Comparison of ENCODE assay signal across 20 cellular contexts in genomic region chr9:16782490-16782889, GRCh38.
A peak's percentile ranks its signal among the peaks of the same experiment; 100 is the strongest.
DNase-seq lines count a peak whose midpoint lies in the region; ATAC-seq, FAIRE-seq and TF ChIP-seq lines count a peak whose summit lies in the region.
"Had no signal": no experiment of that assay in that cellular context is flagged by ENCODE, and none has a peak within 500 bp of the region (broad histone marks: within the 10 kb centered on the region; RNA-seq: fewer than 3 reads in every experiment).

No MANE protein-coding gene starts in this region.

- H3K27me3 Mint-ChIP-seq in immature natural killer cell (ENCODE audit: low read depth in 3 of 3), result no peaks in the 10 kb centered on the region
- H3K27me3 Mint-ChIP-seq in natural killer cell treated with Interleukin-12 subunit alpha and Interleukin-12 subunit beta and Interleukin-15 and Interleukin-18, amount 100 ng/mL, for 72 hours, result no peaks in the 10 kb centered on the region
- H3K27me3 Mint-ChIP-seq: CD4-positive, alpha-beta memory T cell had no signal

- H2AFZ ChIP-seq in IMR-90 (replicated peaks; ENCODE audit: low read length, poor library complexity) (no peak overlapping the region), GM12878 (ENCODE audit: control insufficient read depth, low read depth, low read length) (no peak overlapping the region)
- H2AFZ ChIP-seq: GM23338 had no signal

- RAD21 ChIA-PET in GM12878 (lab: Charles Lee; ENCODE audit: unreplicated experiment), result no interaction called here

- no peak overlapping the region for H2BK20ac ChIP-seq in IMR-90 (ENCODE audit: low read depth, low read length)

- peak overlapping the region; percentile 3 to 54 (median 41) for H3K4me3 Mint-ChIP-seq in immature natural killer cell
- H3K4me3 Mint-ChIP-seq in natural killer cell treated with Interleukin-12 subunit alpha and Interleukin-12 subunit beta and Interleukin-15 and Interleukin-18, amount 100 ng/mL, for 72 hours, result peak overlapping the region; percentile 12
- H3K4me3 Mint-ChIP-seq: CD4-positive, alpha-beta memory T cell; GM23338; H9 had no signal

- no peak overlapping the region for H3K56ac ChIP-seq in IMR-90 (ENCODE audit: extremely low read depth, insufficient read depth, low read length)

- no peak for ATAC-seq in IMR-90 (ENCODE audit: low read depth)
- ATAC-seq in GM12878, result peak; percentile 49
- ATAC-seq in natural killer cell treated with Interleukin-12 subunit alpha and Interleukin-12 subunit beta and Interleukin-15 and Interleukin-18, amount 100 ng/mL, for 72 hours, result peak in 1 of 2 donors; percentile 64
- ATAC-seq in GM19035 (IDR thresholded peaks at IDR 0.05; ENCODE audit: unreplicated experiment), result no peak
- no peak for ATAC-seq in HG03378 (IDR thresholded peaks at IDR 0.05; ENCODE audit: unreplicated experiment)
- no peak for ATAC-seq in HG02938 (IDR thresholded peaks at IDR 0.05; ENCODE audit: unreplicated experiment)
- ATAC-seq: GM23338, HCT116 had no signal

- H3K27ac ChIP-seq in IMR-90 (ENCODE audit: insufficient read depth, low read length) (peak overlapping the region; percentile 12; the same call in 1 of the 2 replicates), GM12878 (ENCODE audit: control insufficient read depth, insufficient read depth) (no peak overlapping the region), kidney (ENCODE audit: low read depth in 2 of 2, low read length in 2 of 2) (no peak overlapping the region)

- H4K8ac ChIP-seq in IMR-90 (ENCODE audit: low read depth in 2 of 2, low read length in 2 of 2), result no peak overlapping the region

- H3K9ac ChIP-seq in IMR-90 (ENCODE audit: low read depth, low read length) (no peak overlapping the region), GM12878 (ENCODE audit: control insufficient read depth, insufficient read depth, low read length) (no peak overlapping the region), kidney (ENCODE audit: low read length in 2 of 2) (no peak overlapping the region)

- no peak overlapping the region for H3K18ac ChIP-seq in IMR-90 (ENCODE audit: low read depth, low read length)

- H3K27ac Mint-ChIP-seq in immature natural killer cell, result peak overlapping the region in 5 of 6 donors; percentile 2 to 49 (median 23)
- H3K27ac Mint-ChIP-seq in natural killer cell treated with Interleukin-12 subunit alpha and Interleukin-12 subunit beta and Interleukin-15 and Interleukin-18, amount 100 ng/mL, for 72 hours, result peak overlapping the region in 1 of 2 donors; percentile 61
- H3K27ac Mint-ChIP-seq: CD4-positive, alpha-beta memory T cell; GM23338 had no signal

- peaks cover 3 to 5% (median 4%) of the 10 kb centered on the region in 3 donors for H3K36me3 Mint-ChIP-seq in immature natural killer cell
- no peaks in the 10 kb centered on the region for H3K36me3 Mint-ChIP-seq in natural killer cell treated with Interleukin-12 subunit alpha and Interleukin-12 subunit beta and Interleukin-15 and Interleukin-18, amount 100 ng/mL, for 72 hours
- H3K36me3 Mint-ChIP-seq: CD4-positive, alpha-beta memory T cell had no signal

- H3K9me1 ChIP-seq in IMR-90 (ENCODE audit: insufficient read depth, low read length), result 0 out of 2 replicates have a peak, but pooled peaks cover 2% of the 10 kb centered on the region

- peaks cover 38 to 53% of the 10 kb centered on the region in 2 donors for H3K4me1 Mint-ChIP-seq in immature natural killer cell
- H3K4me1 Mint-ChIP-seq in natural killer cell treated with Interleukin-12 subunit alpha and Interleukin-12 subunit beta and Interleukin-15 and Interleukin-18, amount 100 ng/mL, for 72 hours (ENCODE audit: low read depth in 2 of 2), result peaks cover 20 to 31% of the 10 kb centered on the region in 2 donors
- H3K4me1 Mint-ChIP-seq: CD4-positive, alpha-beta memory T cell had no signal

- POLR2A ChIA-PET in IMR-90 (lab: Charles Lee; ENCODE audit: unreplicated experiment) (no interaction called here), GM12878 (lab: Charles Lee) (no interaction called here)

- no peak overlapping the region for H2BK120ac ChIP-seq in IMR-90 (ENCODE audit: low read depth, low read length)

- H3K27me3 ChIP-seq in IMR-90 (ENCODE audit: control insufficient read depth, insufficient read depth, low read length), result no peaks in the 10 kb centered on the region
- no peaks in the 10 kb centered on the region for H3K27me3 ChIP-seq in GM12878 (replicated peaks in 1 of 2; ENCODE audit: control insufficient read depth in 2 of 2, insufficient read depth in 2 of 2, low read length in 1 of 2)

- peak overlapping the region; percentile 12 for H4K5ac ChIP-seq in IMR-90 (ENCODE audit: low read depth, low read length)

- H2BK15ac ChIP-seq in IMR-90 (ENCODE audit: low read depth, low read length), result no peak overlapping the region

- WGBS in IMR-90 (ENCODE audit: extremely low coverage in 2 of 2, insufficient read length in 1 of 2), 2 experiments, result no CpG with 5 or more reads among the region's 3 CpGs
- 17% methylated on average over 3 of the region's 3 CpGs for WGBS in GM12878 (ENCODE audit: insufficient coverage, insufficient replicate concordance, low lambda C conversion rate, missing lambda C conversion rate)

- peaks cover 1% of the 10 kb centered on the region; the same call in 1 of the 2 replicates for H3K36me3 ChIP-seq in IMR-90 (ENCODE audit: control insufficient read depth, insufficient read depth, low read length)
- no peaks in the 10 kb centered on the region for H3K36me3 ChIP-seq in GM12878 (ENCODE audit: control insufficient read depth in 2 of 2, insufficient read depth in 2 of 2, low read length in 1 of 2)
- no peaks in the 10 kb centered on the region for H3K36me3 ChIP-seq in kidney (ENCODE audit: control insufficient read depth in 1 of 2, insufficient read depth in 2 of 2, low read length in 2 of 2)

- H3K79me1 ChIP-seq in IMR-90 (ENCODE audit: low read depth in 1 of 2, low read length in 2 of 2), result peaks cover 21 to 46% of the 10 kb centered on the region in 2 experiments

- in situ Hi-C loops in IMR-90 (cut with MboI; ENCODE audit: low sequenced_read_pairs) (no loop called here), GM12878 (cut with MboI) (no loop called here)

- no peaks in the 10 kb centered on the region for H3K9me3 ChIP-seq in IMR-90 (ENCODE audit: control insufficient read depth, insufficient read depth, low read length)
- H3K9me3 ChIP-seq in GM12878 (replicated peaks; ENCODE audit: control insufficient read depth, insufficient read depth, low read length), result no peaks in the 10 kb centered on the region
- H3K9me3 ChIP-seq in kidney (ENCODE audit: control insufficient read depth in 1 of 2, low read length in 2 of 2), result no peaks in the 10 kb centered on the region

- no peak overlapping the region for H2BK5ac ChIP-seq in IMR-90 (ENCODE audit: low read depth, low read length, poor library complexity, severe bottlenecking)

- SMC1A ChIA-PET in GM12878 (lab: Charles Lee; ENCODE audit: uncharacterized antibody, unreplicated experiment), result no interaction called here

- H3K9me3 Mint-ChIP-seq in immature natural killer cell, result no peaks in the 10 kb centered on the region
- H3K9me3 Mint-ChIP-seq in natural killer cell treated with Interleukin-12 subunit alpha and Interleukin-12 subunit beta and Interleukin-15 and Interleukin-18, amount 100 ng/mL, for 72 hours, result no peaks in the 10 kb centered on the region
- H3K9me3 Mint-ChIP-seq: GM23338, H9 had no signal

- no peak for TF ChIP-seq POLR2A in IMR-90 (IDR thresholded peaks at IDR 0.05; ENCODE audit: low read depth, low read length)
- no peak for TF ChIP-seq POLR2A in GM12878 (IDR thresholded peaks at IDR 0.05; ENCODE audit: low read depth, low read length)

- H3K4ac ChIP-seq in IMR-90 (ENCODE audit: low read depth, low read length), result no peak overlapping the region

- no peak overlapping the region; the same call in 1 of the 2 replicates for H3K14ac ChIP-seq in IMR-90 (replicated peaks; ENCODE audit: low read depth, low read length)

- H3K79me2 ChIP-seq in GM12878 (ENCODE audit: control insufficient read depth, insufficient read depth, low read length), result no peaks in the 10 kb centered on the region

- H3K4me1 ChIP-seq in IMR-90 (ENCODE audit: control insufficient read depth, insufficient read depth, low read length) (peaks cover 5% of the 10 kb centered on the region), GM12878 (ENCODE audit: control insufficient read depth, insufficient read depth, low read length) (no peaks in the 10 kb centered on the region), kidney (ENCODE audit: control insufficient read depth in 1 of 2, insufficient read depth in 1 of 2, low read depth in 1 of 2, low read length in 2 of 2) (no peaks in the 10 kb centered on the region)

- no peak for TF ChIP-seq EP300 in GM12878 (IDR thresholded peaks at IDR 0.05; ENCODE audit: borderline replicate concordance in 1 of 2, control insufficient read depth in 1 of 2, low read depth in 2 of 2, low read length in 2 of 2)

- H4K91ac ChIP-seq in IMR-90 (ENCODE audit: insufficient read depth, low read depth, low read length), result no peak overlapping the region

- H2AK5ac ChIP-seq in IMR-90 (ENCODE audit: low read depth, low read length), result no peak overlapping the region

- H3K4me2 ChIP-seq in IMR-90 (ENCODE audit: low read depth, low read length) (no peak overlapping the region), GM12878 (ENCODE audit: control insufficient read depth, insufficient read depth) (no peak overlapping the region)
- H3K4me2 ChIP-seq: GM23338 had no signal

- CTCF ChIA-PET in IMR-90 (lab: Yijun Ruan, JAX) (no interaction called here), GM12878 (lab: Yijun Ruan, JAX) (no interaction called here)

- H4K20me1 ChIP-seq in IMR-90 (ENCODE audit: insufficient read depth, low read length) (peaks cover 3% of the 10 kb centered on the region; the same call in 1 of the 2 replicates), GM12878 (ENCODE audit: control insufficient read depth, insufficient read depth) (no peaks in the 10 kb centered on the region)

- DNase-seq in IMR-90 (no peak), GM12878 (ENCODE audit: low read depth, low spot score) (no peak), immature natural killer cell (peak; percentile 10 to 21 (median 16)), kidney (no peak)
- no peak for DNase-seq in natural killer cell treated with Interleukin-12 subunit alpha and Interleukin-12 subunit beta and Interleukin-15 and Interleukin-18, amount 100 ng/mL, for 72 hours (ENCODE audit: low spot score)
- DNase-seq: 8988T; C1 segment of cervical spinal cord; Calu3; CD4-positive, alpha-beta memory T cell; COR-L47; DMS53; DMS79 treated with DMSO at 0.1 percent for 48 hours; GF-D8; H9 had no signal

- dilution Hi-C loops in IMR-90 (cut with HindIII; ENCODE audit: low sequenced_read_pairs, unreplicated experiment), result no loop called here

- H3K4me3 ChIP-seq in IMR-90 (ENCODE audit: insufficient read depth, low read depth, low read length) (no peak overlapping the region), GM12878 (no peak overlapping the region), kidney (ENCODE audit: low read length in 2 of 2) (no peak overlapping the region)
- H3K4me3 ChIP-seq: GM23338 had no signal

- no peak overlapping the region for H3K23ac ChIP-seq in IMR-90 (ENCODE audit: low read depth, low read length)

- intact Hi-C loops in IMR-90 (cut with micrococcal nuclease) (no loop called here), GM12878 (cut with micrococcal nuclease; ENCODE audit: unreplicated experiment) (no loop called here), kidney (cut with DNase I) (no loop called here)

- no peak for FAIRE-seq in GM12878 (lab: Jason Lieb, UNC)
- FAIRE-seq in kidney (lab: Jason Lieb, UNC), result no peak
- FAIRE-seq: GM12892 had no signal

- TF ChIP-seq CTCF in IMR-90 (conservative IDR thresholded peaks at IDR 0.05; ENCODE audit: low read depth, low read length), result no peak
- TF ChIP-seq CTCF in GM12878 (IDR thresholded peaks at IDR 0.05 in 2 of 3, conservative IDR thresholded peaks at IDR 0.05 in 1 of 3; ENCODE audit: control insufficient read depth in 2 of 3, extremely low read depth in 1 of 3, insufficient read depth in 1 of 3, low read depth in 3 of 3, low read length in 3 of 3), result no peak
- no peak for TF ChIP-seq CTCF in kidney (IDR thresholded peaks at IDR 0.05; ENCODE audit: borderline replicate concordance, extremely low read depth, insufficient read depth)

- no peak overlapping the region for H2AK9ac ChIP-seq in IMR-90 (replicated peaks; ENCODE audit: low read depth, low read length, poor library complexity)

- BruUV-seq in IMR-90 (replicated peaks; lab: Mats Ljungman, UMichigan) (no TSS peak), GM12878 (replicated peaks; lab: Mats Ljungman, UMichigan) (no TSS peak)

- no peak for TF ChIP-seq RAD21 in IMR-90 (IDR thresholded peaks at IDR 0.05; ENCODE audit: low read length)
- TF ChIP-seq RAD21 in GM12878 (IDR thresholded peaks at IDR 0.05; ENCODE audit: insufficient read depth, low read depth, low read length), result no peak

Comparison
In these comparisons a context has a peak if more than half of its experiments do, and no peak if none do; other contexts are left out.
1. DNase-seq: peak in immature natural killer cell (3 of 3); none in IMR-90 (single experiment), GM12878 (single experiment), natural killer cell treated with Interleukin-12 subunit alpha and Interleukin-12 subunit beta and Interleukin-15 and Interleukin-18, amount 100 ng/mL, for 72 hours (single experiment) and kidney (single experiment).